Comparison of ENCODE assay signal across 8 cellular contexts in genomic region chr17:16286009-16286946, GRCh38.
DNase-seq lines count a peak whose midpoint lies in the region; ATAC-seq and TF ChIP-seq lines count a peak whose summit lies in the region.

No MANE protein-coding gene starts in this region.

- H3K36me3 ChIP-seq in DOHH2 (ENCODE audit: control insufficient read depth, low read length), result no peaks in the 10 kb centered on the region

- ATAC-seq in GM21529 (IDR thresholded peaks at IDR 0.05; ENCODE audit: unreplicated experiment), result peak; percentile 87
- ATAC-seq in WTC11, result peak; percentile 99
- ATAC-seq in central memory CD8-positive, alpha-beta T cell (replicated peaks; ENCODE audit: extremely low read depth, poor library complexity, severe bottlenecking), result peak; percentile 97

- no peaks in the 10 kb centered on the region for H3K9me2 ChIP-seq in DOHH2 (replicated peaks; ENCODE audit: control insufficient read depth, low read length)

- peak overlapping the region; percentile 85 for H3K27ac ChIP-seq in DOHH2 (ENCODE audit: low read depth, low read length)

- H3F3A ChIP-seq in DOHH2 (ENCODE audit: control insufficient read depth, insufficient read depth), result peaks cover 17% of the 10 kb centered on the region

- H3K4me2 ChIP-seq in DOHH2 (ENCODE audit: low read length), result peak overlapping the region; percentile 96

- H3K4me3 ChIP-seq in DOHH2 (ENCODE audit: low read length), result peak overlapping the region; percentile 73

- no peaks in the 10 kb centered on the region for H3K9me3 ChIP-seq in DOHH2 (ENCODE audit: control insufficient read depth, insufficient read depth, low read length)

- POLR2A ChIA-PET in WTC11 (lab: Charles Lee), result interaction anchor here (0.5 kb wide), 1 partner anchor 20 kb away, joined by 10 read pairs; no protein-coding TSS in a partner anchor

- no peaks in the 10 kb centered on the region for H4K20me1 ChIP-seq in DOHH2 (ENCODE audit: control insufficient read depth, insufficient read depth, low read depth, low read length)

- CTCF ChIA-PET in WTC11 (lab: Charles Lee), result interaction anchor here (0.5 to 2.9 kb wide), 31 partner anchors 10 to 303 kb away, joined by 3 to 17 read pairs (median 5); partner anchors contain the start of genes CENPV, NCOR1, PIGL and TRPV2

- H3K79me2 ChIP-seq in DOHH2 (ENCODE audit: control insufficient read depth, low read length), result no peaks in the 10 kb centered on the region

- H3K4me1 ChIP-seq in DOHH2 (ENCODE audit: control insufficient read depth, low read length), result peaks cover 53% of the 10 kb centered on the region

- peak overlapping the region; percentile 47 for H3K4me3 Mint-ChIP-seq in WTC11
- peak overlapping the region; percentile 56 for H3K4me3 Mint-ChIP-seq in central memory CD8-positive, alpha-beta T cell

- H3K36me3 Mint-ChIP-seq in WTC11, result no peaks in the 10 kb centered on the region
- H3K36me3 Mint-ChIP-seq in central memory CD8-positive, alpha-beta T cell (ENCODE audit: insufficient read depth), result peaks cover 7% of the 10 kb centered on the region

- H3K27ac Mint-ChIP-seq in WTC11, result no peak overlapping the region
- H3K27ac Mint-ChIP-seq in central memory CD8-positive, alpha-beta T cell (ENCODE audit: low read depth), result peak overlapping the region; percentile 99

- no peaks in the 10 kb centered on the region for H3K9me3 Mint-ChIP-seq in WTC11
- no peaks in the 10 kb centered on the region for H3K9me3 Mint-ChIP-seq in central memory CD8-positive, alpha-beta T cell

- no peak for TF ChIP-seq CTCF in DOHH2 (IDR thresholded peaks at IDR 0.05; ENCODE audit: low read depth, low read length, poor library complexity, severe bottlenecking)
- TF ChIP-seq CTCF in WTC11 (IDR thresholded peaks at IDR 0.05), result no peak

- no peaks in the 10 kb centered on the region for H3K27me3 ChIP-seq in DOHH2 (ENCODE audit: control insufficient read depth, low read length)

- peaks cover 18% of the 10 kb centered on the region for H3K4me1 Mint-ChIP-seq in WTC11
- peaks cover 49% of the 10 kb centered on the region for H3K4me1 Mint-ChIP-seq in central memory CD8-positive, alpha-beta T cell

- H3K27me3 Mint-ChIP-seq in WTC11 (ENCODE audit: low read depth), result peaks cover 18% of the 10 kb centered on the region
- no peaks in the 10 kb centered on the region for H3K27me3 Mint-ChIP-seq in central memory CD8-positive, alpha-beta T cell

- DNase-seq in HuH-7 (ENCODE audit: low spot score) (peak; percentile 74), WTC11 (ENCODE audit: low spot score) (no peak), kidney tubule cell (ENCODE audit: low spot score) (peak; percentile 96), NCI-H82 treated with DMSO at 0.1 percent for 48 hours (lab: John Stamatoyannopoulos, UW; ENCODE audit: unreplicated experiment) (no peak)
- DNase-seq in central memory CD8-positive, alpha-beta T cell (ENCODE audit: low spot score in 2 of 2), result peak; percentile 58 to 76
- peak; percentile 62 for DNase-seq in stimulated activated CD4-positive, alpha-beta T cell treated with anti-CD3 and anti-CD28 coated beads, Interleukin-2, amount 100 ng/mL, for 4 hours (ENCODE audit: low read depth)

TF ChIP-seq in WTC11, 78 proteins besides CTCF, POLR2A, EP300 and RAD21:
- peak; percentile 75; the same call in 1 of the 2 replicates for TF ChIP-seq GABPB1 (CRISPR knock-in tag; IDR thresholded peaks at IDR 0.05)
- no peak for TF ChIP-seq HMGXB4 (CRISPR knock-in tag; IDR thresholded peaks at IDR 0.05)
- no peak for TF ChIP-seq CBFB (CRISPR knock-in tag; IDR thresholded peaks at IDR 0.05; ENCODE audit: low read depth)
- TF ChIP-seq JAZF1 (CRISPR knock-in tag; IDR thresholded peaks at IDR 0.05), result no peak
- TF ChIP-seq FOXK1 (CRISPR knock-in tag; IDR thresholded peaks at IDR 0.05), result 0 out of 2 replicates have a peak, but pooled peaks have one; percentile 44

Comparison
In these comparisons a context has a peak if more than half of its experiments do, and no peak if none do; other contexts are left out.
1. DNase-seq: peak in HuH-7 (single experiment), central memory CD8-positive, alpha-beta T cell (2 of 2), kidney tubule cell (single experiment) and stimulated activated CD4-positive, alpha-beta T cell treated with anti-CD3 and anti-CD28 coated beads, Interleukin-2, amount 100 ng/mL, for 4 hours (single experiment); none in WTC11 (single experiment) and NCI-H82 treated with DMSO at 0.1 percent for 48 hours (single experiment).
2. Peak in every context shown above with its lines, with median percentiles within 50 percentile points of each other: ATAC-seq.